Comparison of ENCODE assay signal across 17 cellular contexts in the genomic region with DNA sequence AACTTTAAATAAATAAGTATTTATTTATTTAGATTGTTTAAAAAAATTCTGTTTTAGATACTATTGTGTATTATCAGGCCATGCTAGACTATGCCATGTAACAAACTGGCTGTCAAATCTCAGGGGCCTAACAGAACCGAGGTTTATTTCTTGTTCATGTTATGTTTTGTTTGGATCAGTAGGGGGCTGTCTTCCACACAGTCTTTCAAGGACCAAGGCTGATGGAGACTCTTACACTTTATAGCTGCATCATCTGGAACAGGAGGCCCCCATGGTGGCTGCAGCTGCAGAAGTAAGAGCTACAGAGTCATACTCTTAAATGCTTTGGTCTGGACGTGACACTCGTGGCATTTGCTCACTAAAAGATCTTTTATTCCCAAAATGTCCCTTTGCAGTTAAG. TPM values are rescaled to one million over a fixed set of nuclear protein-coding genes. Genes with fewer than 3 reads are reported as not detected.
DNase-seq lines count a peak whose midpoint lies in the region; ATAC-seq and TF ChIP-seq lines count a peak whose summit lies in the region.
"Had no signal": no experiment of that assay in that cellular context is flagged by ENCODE, and none has a peak within 500 bp of the region (broad histone marks: within the 10 kb centered on the region; RNA-seq: fewer than 3 reads in every experiment).

No MANE protein-coding gene starts in this region.

- H3K27me3 Mint-ChIP-seq in neural crest cell (ENCODE audit: low read depth): no peaks in the 10 kb centered on the region
- H3K27me3 Mint-ChIP-seq: activated naive CD8-positive, alpha-beta T cell treated with anti-CD3 and anti-CD28 coated beads, Interleukin-2, amount 50 U/mL, for 24 hours; CD4-positive, alpha-beta T cell had no signal

- no peaks in the 10 kb centered on the region for H3K36me3 ChIP-seq in lower lobe of right lung
- H3K36me3 ChIP-seq: colonic mucosa, neutrophil had no signal

- H3K36me3 Mint-ChIP-seq in neural crest cell (ENCODE audit: low read depth): no peaks in the 10 kb centered on the region

- H3K4me1 ChIP-seq in lower lobe of right lung: no peaks in the 10 kb centered on the region
- H3K4me1 ChIP-seq: colonic mucosa had no signal

- H3K9me3 ChIP-seq in lower lobe of right lung: no peaks in the 10 kb centered on the region
- H3K9me3 ChIP-seq: colonic mucosa, neutrophil had no signal

- H3K4me3 Mint-ChIP-seq in neural crest cell: no peak overlapping the region
- H3K4me3 Mint-ChIP-seq: activated naive CD8-positive, alpha-beta T cell treated with anti-CD3 and anti-CD28 coated beads, Interleukin-2, amount 50 U/mL, for 24 hours; CD4-positive, alpha-beta T cell had no signal

- no peaks in the 10 kb centered on the region for H3K27me3 ChIP-seq in lower lobe of right lung (ENCODE audit: low read depth)
- H3K27me3 ChIP-seq: colonic mucosa, neutrophil had no signal

- no peak overlapping the region for H3K4me3 ChIP-seq in HFF-Myc (replicated peaks; ENCODE audit: low read depth, low read length)
- no peak overlapping the region for H3K4me3 ChIP-seq in lower lobe of right lung
- H3K4me3 ChIP-seq: colonic mucosa had no signal

- peaks cover 17% of the 10 kb centered on the region for H3K4me1 Mint-ChIP-seq in neural crest cell
- H3K4me1 Mint-ChIP-seq: activated naive CD8-positive, alpha-beta T cell treated with anti-CD3 and anti-CD28 coated beads, Interleukin-2, amount 50 U/mL, for 24 hours had no signal

- intact Hi-C loops in lower lobe of right lung (cut with DNase I): no loop called here

- no peak overlapping the region for H3K27ac Mint-ChIP-seq in neural crest cell (ENCODE audit: unreplicated experiment)
- H3K27ac Mint-ChIP-seq: activated naive CD8-positive, alpha-beta T cell treated with anti-CD3 and anti-CD28 coated beads, Interleukin-2, amount 50 U/mL, for 24 hours; CD4-positive, alpha-beta T cell had no signal

- H3K9me3 Mint-ChIP-seq in neural crest cell: no peaks in the 10 kb centered on the region
- H3K9me3 Mint-ChIP-seq: activated naive CD8-positive, alpha-beta T cell treated with anti-CD3 and anti-CD28 coated beads, Interleukin-2, amount 50 U/mL, for 24 hours; CD4-positive, alpha-beta T cell had no signal

- TF ChIP-seq CTCF in HFF-Myc (IDR thresholded peaks at IDR 0.05; ENCODE audit: low read depth, low read length, missing control alignments) (peak; percentile 38), neural crest cell (conservative IDR thresholded peaks at IDR 0.05) (peak; percentile 38), lower lobe of right lung (IDR thresholded peaks at IDR 0.05) (no peak)

- peak; percentile 80 for ATAC-seq in GM18867 (IDR thresholded peaks at IDR 0.05; ENCODE audit: unreplicated experiment)
- no peak for ATAC-seq in lower lobe of right lung
- ATAC-seq: activated naive CD8-positive, alpha-beta T cell treated with anti-CD3 and anti-CD28 coated beads, Interleukin-2, amount 50 U/mL, for 24 hours had no signal

- no peak overlapping the region for H3K27ac ChIP-seq in lower lobe of right lung
- H3K27ac ChIP-seq: colonic mucosa, neutrophil had no signal

- no peak for DNase-seq in HFF-Myc (ENCODE audit: extremely low read depth, low read depth)
- DNase-seq in SK-N-DZ (ENCODE audit: low spot score): peak; percentile 35
- DNase-seq in neural crest cell (ENCODE audit: low read depth, low spot score): no peak
- DNase-seq in lower lobe of right lung: no peak
- no peak for DNase-seq in activated CD8-positive, alpha-beta memory T cell treated with anti-CD3 and anti-CD28 coated beads, Interleukin-2, amount 50 U/mL, for 4 hours
- no peak for DNase-seq in A172 (ENCODE audit: low spot score)
- DNase-seq: activated CD4-positive, CD25-positive, alpha-beta regulatory T cell; activated naive CD8-positive, alpha-beta T cell treated with anti-CD3 and anti-CD28 coated beads, Interleukin-2, amount 50 U/mL, for 24 hours; CD4-positive, alpha-beta T cell; colonic mucosa; GF-D8; KG1; NCI-H1694 treated with DMSO at 0.1 percent for 48 hours; small intestine had no signal

RNA-seq across cellular contexts. Expression of gene ARL14, which starts 33.0 kb away (rescaled TPM):
- polyA plus RNA-seq in SK-N-DZ (2014; cell fraction: cytosol; rRNA removed): not detected in 2 replicates
- polyA plus RNA-seq in SK-N-DZ (2014; cell fraction: nucleus; rRNA removed): not detected in 2 replicates
- total RNA-seq in neural crest cell (not detected in 2 replicates), lower lobe of right lung (not detected)
- total RNA-seq in A172 (2014; rRNA removed; shearing (Covaris generic)): 0.21 and 0.43 TPM in 2 replicates
- total RNA-seq: CD4-positive, alpha-beta T cell; lung microvascular endothelial cell had no signal
